In genomic region chr11:9397746-9398680, GRCh38 we compare ENCODE assay signal across 16 cellular contexts. TPM values are rescaled to one million over a fixed set of nuclear protein-coding genes. Genes with fewer than 3 reads are reported as not detected.
DNase-seq lines count a peak whose midpoint lies in the region; ATAC-seq and TF ChIP-seq lines count a peak whose summit lies in the region.
"Had no signal": no experiment of that assay in that cellular context is flagged by ENCODE, and none has a peak within 500 bp of the region (broad histone marks: within the 10 kb centered on the region; RNA-seq: fewer than 3 reads in every experiment).

No MANE protein-coding gene starts in this region.

- H3K4me1 ChIP-seq in mammary epithelial cell (ENCODE audit: insufficient read depth, low read length) (peaks cover 4% of the 10 kb centered on the region), breast epithelium (peaks cover 0 to 8% of the 10 kb centered on the region in 2 donors)

- ATAC-seq in stimulated activated naive CD8-positive, alpha-beta T cell treated with anti-CD3 and anti-CD28 coated beads, Interleukin-15, amount 100 ng/mL, for 72 hours: no peak
- ATAC-seq in HG02763 (IDR thresholded peaks at IDR 0.05; ENCODE audit: unreplicated experiment) (no peak), HG03139 (IDR thresholded peaks at IDR 0.05; ENCODE audit: unreplicated experiment) (no peak), GM18502 (IDR thresholded peaks at IDR 0.05; ENCODE audit: poor library complexity, unreplicated experiment) (no peak)

- no peaks in the 10 kb centered on the region for H3K27me3 Mint-ChIP-seq in stimulated activated naive CD8-positive, alpha-beta T cell treated with anti-CD3 and anti-CD28 coated beads, Interleukin-15, amount 100 ng/mL, for 72 hours

- H3K4me2 ChIP-seq in mammary epithelial cell (ENCODE audit: insufficient read depth, low read depth, low read length): peak overlapping the region; percentile 12

- no peak for TF ChIP-seq POLR2A in breast epithelium (IDR thresholded peaks at IDR 0.05)

- no peak for TF ChIP-seq CTCF in mammary epithelial cell (conservative IDR thresholded peaks at IDR 0.05 in 1 of 2, IDR thresholded peaks at IDR 0.05 in 1 of 2; ENCODE audit: extremely low read depth in 1 of 2, insufficient read depth in 1 of 2, low read depth in 1 of 2, low read length in 2 of 2)
- no peak for TF ChIP-seq CTCF in breast epithelium (IDR thresholded peaks at IDR 0.05)

- WGBS in mammary epithelial cell (ENCODE audit: low coverage, missing lambda C conversion rate): 67% methylated on average over 4 of the region's 4 CpGs

- H4K20me1 ChIP-seq in mammary epithelial cell (ENCODE audit: insufficient read depth, low read length): peaks cover 37% of the 10 kb centered on the region

- no peak overlapping the region for H2AFZ ChIP-seq in mammary epithelial cell (ENCODE audit: low read depth, low read length)

- H3K27ac ChIP-seq in mammary epithelial cell (ENCODE audit: insufficient read depth, low read depth, low read length) (no peak overlapping the region), breast epithelium (no peak overlapping the region)
- H3K27ac ChIP-seq: ovary, upper lobe of left lung had no signal

- DNase-seq in mammary epithelial cell (no peak), breast epithelium (ENCODE audit: low spot score in 2 of 2) (no peak), SK-MEL-5 (ENCODE audit: low read depth, low spot score) (peak; percentile 23), fibroblast of gingiva (ENCODE audit: low read depth) (peak; percentile 4)
- no peak for DNase-seq in stimulated activated naive CD8-positive, alpha-beta T cell treated with anti-CD3 and anti-CD28 coated beads, Interleukin-15, amount 100 ng/mL, for 72 hours
- DNase-seq: DMS79 treated with DMSO at 0.1 percent for 48 hours; mesendoderm; NCI-H1436 treated with DMSO at 0.1 percent for 48 hours; NCI-H510A; ovary; stimulated activated CD4-positive, alpha-beta T cell treated with anti-CD3 and anti-CD28 coated beads, Interleukin-12 subunit alpha, Interleukin-12 subunit beta, amount 100 ng/mL, for 4 hours; T1000; upper lobe of left lung had no signal

- H3K9me3 Mint-ChIP-seq in stimulated activated naive CD8-positive, alpha-beta T cell treated with anti-CD3 and anti-CD28 coated beads, Interleukin-15, amount 100 ng/mL, for 72 hours: no peaks in the 10 kb centered on the region

- H3K4me3 ChIP-seq in mammary epithelial cell (replicated peaks in 1 of 3; ENCODE audit: insufficient read depth in 1 of 3, low read depth in 2 of 3, low read length in 3 of 3) (no peak overlapping the region), breast epithelium (no peak overlapping the region)
- H3K4me3 ChIP-seq: ovary, upper lobe of left lung had no signal

- H3K27me3 ChIP-seq in mammary epithelial cell (ENCODE audit: insufficient read depth, low read length) (no peaks in the 10 kb centered on the region), breast epithelium (no peaks in the 10 kb centered on the region)
- H3K27me3 ChIP-seq: ovary, upper lobe of left lung had no signal

- H3K79me2 ChIP-seq in mammary epithelial cell (ENCODE audit: insufficient read depth, low read length): peaks cover 98% of the 10 kb centered on the region

- intact Hi-C loops in mammary epithelial cell (cut with micrococcal nuclease) (no loop called here), breast epithelium (cut with DNase I; ENCODE audit: low total_unique reads) (no loop called here)

- H3K9me3 ChIP-seq in mammary epithelial cell (replicated peaks; ENCODE audit: insufficient read depth, low read length): no peaks in the 10 kb centered on the region
- H3K9me3 ChIP-seq in breast epithelium: no peaks in the 10 kb centered on the region
- H3K9me3 ChIP-seq: ovary, upper lobe of left lung had no signal

- H3K27ac Mint-ChIP-seq in stimulated activated naive CD8-positive, alpha-beta T cell treated with anti-CD3 and anti-CD28 coated beads, Interleukin-15, amount 100 ng/mL, for 72 hours: peak overlapping the region; percentile 50 to 82

- no peak overlapping the region for H3K4me3 Mint-ChIP-seq in stimulated activated naive CD8-positive, alpha-beta T cell treated with anti-CD3 and anti-CD28 coated beads, Interleukin-15, amount 100 ng/mL, for 72 hours

- peaks cover 55% of the 10 kb centered on the region for H3K4me1 Mint-ChIP-seq in stimulated activated naive CD8-positive, alpha-beta T cell treated with anti-CD3 and anti-CD28 coated beads, Interleukin-15, amount 100 ng/mL, for 72 hours

- peaks cover 8% of the 10 kb centered on the region for H3K36me3 ChIP-seq in mammary epithelial cell (ENCODE audit: insufficient read depth, low read length)
- no peaks in the 10 kb centered on the region for H3K36me3 ChIP-seq in breast epithelium
- H3K36me3 ChIP-seq: ovary, upper lobe of left lung had no signal

- CTCF ChIA-PET in mammary epithelial cell (lab: Charles Lee; ENCODE audit: low non-redundant PET): no interaction called here

- no peak overlapping the region for H3K9ac ChIP-seq in mammary epithelial cell (ENCODE audit: insufficient read depth, low read length)

- BruUV-seq in mammary epithelial cell (replicated peaks; lab: Mats Ljungman, UMichigan): no TSS peak

- dilution Hi-C loops in mammary epithelial cell (cut with HindIII; ENCODE audit: low sequenced_read_pairs): loop anchor here (5.0 kb wide), 1 partner anchor 79 kb away; no protein-coding TSS in a partner anchor

- in situ Hi-C loops in mammary epithelial cell (cut with MboI; ENCODE audit: low sequenced_read_pairs in 2 of 2): loop anchor here in 1 of 2 donors (25.0 kb wide), 1 partner anchor 236 kb away; no protein-coding TSS in a partner anchor
- in situ Hi-C loops in SK-MEL-5 (cut with HindIII; ENCODE audit: low pct_unique_long_range_greater_than_20kb, low sequenced_read_pairs): no loop called here

RNA-seq across cellular contexts. Expression of gene IPO7, which starts 13.6 kb away (rescaled TPM):
- total RNA-seq in mammary epithelial cell (100 to 1,000 TPM; 122 to 158 TPM), breast epithelium (100 to 1,000 TPM in 2 of 3 donors, 10 to 100 TPM in 1; 61.8 to 123 (median 109) TPM)
- polyA plus RNA-seq in mammary epithelial cell: 60.4 TPM
- 171 TPM for polyA minus RNA-seq in mammary epithelial cell
- 177 and 200 TPM in 2 replicates for total RNA-seq in SK-MEL-5 (2014; rRNA removed; shearing (Covaris generic))
- 112 and 160 TPM in 2 replicates for polyA plus RNA-seq in SK-MEL-5 (2015; cell fraction: cytosol; rRNA removed)
- polyA plus RNA-seq in SK-MEL-5 (2015; cell fraction: nucleus; rRNA removed): 79.5 and 82.6 TPM in 2 replicates

Comparison
In these comparisons a context has a peak if more than half of its experiments do, and no peak if none do; other contexts are left out.
1. DNase-seq: peak in SK-MEL-5 (single experiment) and fibroblast of gingiva (single experiment); none in mammary epithelial cell (single experiment), breast epithelium (0 of 2) and stimulated activated naive CD8-positive, alpha-beta T cell treated with anti-CD3 and anti-CD28 coated beads, Interleukin-15, amount 100 ng/mL, for 72 hours (0 of 2).